15 cellular contexts compared by ENCODE assay signal in the genomic region with DNA sequence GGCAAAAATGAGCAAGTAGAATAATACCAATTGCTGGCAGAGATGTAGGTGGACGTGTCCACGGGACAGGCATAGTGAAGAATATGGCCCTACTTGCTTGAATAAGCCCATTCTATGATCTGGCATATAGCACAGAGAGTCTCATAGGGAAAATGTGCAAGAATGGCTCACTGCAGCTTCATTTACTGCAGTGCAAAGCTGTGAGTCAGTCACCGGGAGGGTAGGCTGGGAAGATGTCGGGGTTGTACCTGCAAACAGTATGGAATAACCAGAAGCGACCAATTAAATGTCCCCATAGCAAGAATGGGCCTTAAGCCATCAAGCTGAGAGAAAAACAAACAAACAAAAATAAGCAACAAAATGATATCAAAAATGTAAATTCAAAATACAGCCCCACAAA.
DNase-seq lines count a peak whose midpoint lies in the region; ATAC-seq and TF ChIP-seq lines count a peak whose summit lies in the region.
"Had no signal": no experiment of that assay in that cellular context is flagged by ENCODE, and none has a peak within 500 bp of the region (broad histone marks: within the 10 kb centered on the region; RNA-seq: fewer than 3 reads in every experiment).

No MANE protein-coding gene starts in this region.

- CTCF ChIA-PET in activated CD4-positive, alpha-beta T cell treated with anti-CD3 and anti-CD28 coated beads, Interleukin-2, amount 10 ng/mL, durations not matched to agents 7 days and 5 days (lab: Charles Lee) = no interaction called here

- H3K36me3 Mint-ChIP-seq in activated T-helper 17 cell treated with anti-CD3 and anti-CD28 coated beads, Interleukin-2, amount 50 U/mL, for 72 hours (ENCODE audit: low read depth) = no peaks in the 10 kb centered on the region
- H3K36me3 Mint-ChIP-seq in activated CD4-positive, alpha-beta T cell treated with anti-CD3 and anti-CD28 coated beads, Interleukin-2, amount 10 ng/mL, durations not matched to agents 7 days and 5 days (ENCODE audit: low read depth) = peaks cover 6% of the 10 kb centered on the region

- H3K9ac ChIP-seq in ES-I3 (ENCODE audit: low read depth, low read length) (0 out of 2 replicates have a peak overlapping the region, but pooled peaks have one; percentile 16), HUES6 (ENCODE audit: low read length) (no peak overlapping the region), iPS-20b (ENCODE audit: low read depth, low read length) (peak overlapping the region; percentile 33; the same call in 1 of the 2 replicates)
- H3K9ac ChIP-seq: BLaER1 treated with 17β-estradiol and CSF1 and Interleukin-3, amounts not matched to agents 10 nM and 100 nM had no signal

- H3K4me1 ChIP-seq in ES-I3 (ENCODE audit: insufficient read depth, low read length) (peaks cover 37% of the 10 kb centered on the region), HUES6 (ENCODE audit: control insufficient read depth, insufficient read depth, low read length) (peaks cover 54% of the 10 kb centered on the region), iPS-20b (ENCODE audit: insufficient read depth, low read length) (peaks cover 33% of the 10 kb centered on the region)
- H3K4me1 ChIP-seq: BLaER1 treated with 17β-estradiol and CSF1 and Interleukin-3, amounts not matched to agents 10 nM and 100 nM had no signal

- TF ChIP-seq CTCF in omental fat pad (IDR thresholded peaks at IDR 0.05) = no peak

- H3K27ac Mint-ChIP-seq in activated T-helper 17 cell treated with anti-CD3 and anti-CD28 coated beads, Interleukin-2, amount 50 U/mL, for 72 hours = peak overlapping the region; percentile 52
- no peak overlapping the region for H3K27ac Mint-ChIP-seq in activated CD4-positive, alpha-beta T cell treated with anti-CD3 and anti-CD28 coated beads, Interleukin-2, amount 10 ng/mL, durations not matched to agents 7 days and 5 days
- H3K27ac Mint-ChIP-seq: HFFc6 had no signal

- H3K36me3 ChIP-seq in ES-I3 (ENCODE audit: insufficient read depth, low read length) (peaks cover 21% of the 10 kb centered on the region; the same call in 1 of the 2 replicates), HUES6 (ENCODE audit: control insufficient read depth, insufficient read depth, low read length) (peaks cover 38% of the 10 kb centered on the region), iPS-20b (ENCODE audit: insufficient read depth, low read depth, low read length) (peaks cover 19% of the 10 kb centered on the region)

- 0 out of 2 replicates have a peak overlapping the region, but pooled peaks have one; percentile 0 for H3K27ac ChIP-seq in HUES6 (ENCODE audit: low read depth, low read length)
- H3K27ac ChIP-seq in iPS-20b (ENCODE audit: low read length) = no peak overlapping the region
- H3K27ac ChIP-seq: BLaER1 treated with 17β-estradiol and CSF1 and Interleukin-3, amounts not matched to agents 10 nM and 100 nM had no signal

- H3K9me3 ChIP-seq in ES-I3 (ENCODE audit: control insufficient read depth, insufficient read depth, low read length) (no peaks in the 10 kb centered on the region), HUES6 (ENCODE audit: control insufficient read depth, insufficient read depth, low read depth, low read length) (no peaks in the 10 kb centered on the region), iPS-20b (ENCODE audit: insufficient read depth, low read depth, low read length) (no peaks in the 10 kb centered on the region)
- H3K9me3 ChIP-seq: BLaER1 treated with 17β-estradiol and CSF1 and Interleukin-3, amounts not matched to agents 10 nM and 100 nM had no signal

- peaks cover 4% of the 10 kb centered on the region for H3K4me1 Mint-ChIP-seq in activated T-helper 17 cell treated with anti-CD3 and anti-CD28 coated beads, Interleukin-2, amount 50 U/mL, for 72 hours
- H3K4me1 Mint-ChIP-seq in activated CD4-positive, alpha-beta T cell treated with anti-CD3 and anti-CD28 coated beads, Interleukin-2, amount 10 ng/mL, durations not matched to agents 7 days and 5 days = no peaks in the 10 kb centered on the region
- H3K4me1 Mint-ChIP-seq: CD4-positive, CD25-positive, alpha-beta regulatory T cell; IgD-negative memory B cell had no signal

- no peak overlapping the region for H3K4me3 Mint-ChIP-seq in activated T-helper 17 cell treated with anti-CD3 and anti-CD28 coated beads, Interleukin-2, amount 50 U/mL, for 72 hours
- H3K4me3 Mint-ChIP-seq in activated CD4-positive, alpha-beta T cell treated with anti-CD3 and anti-CD28 coated beads, Interleukin-2, amount 10 ng/mL, durations not matched to agents 7 days and 5 days = no peak overlapping the region
- H3K4me3 Mint-ChIP-seq: CD4-positive, CD25-positive, alpha-beta regulatory T cell; HFFc6; IgD-negative memory B cell had no signal

- no peak for DNase-seq in activated CD4-positive, alpha-beta T cell treated with anti-CD3 and anti-CD28 coated beads, Interleukin-2, amount 10 ng/mL, durations not matched to agents 7 days and 5 days
- DNase-seq in AG08396 (ENCODE audit: low spot score) (no peak), omental fat pad (ENCODE audit: low spot score) (no peak)
- DNase-seq: 8988T; CD4-positive, CD25-positive, alpha-beta regulatory T cell; DMS53; GOT3; HCEC 1CT; HFFc6 had no signal

- ATAC-seq in activated T-helper 17 cell treated with anti-CD3 and anti-CD28 coated beads, Interleukin-2, amount 50 U/mL, for 72 hours (replicated peaks) = no peak
- ATAC-seq in omental fat pad (ENCODE audit: low FRiP score) = no peak

- no peaks in the 10 kb centered on the region for H3K9me3 Mint-ChIP-seq in activated T-helper 17 cell treated with anti-CD3 and anti-CD28 coated beads, Interleukin-2, amount 50 U/mL, for 72 hours
- no peaks in the 10 kb centered on the region for H3K9me3 Mint-ChIP-seq in activated CD4-positive, alpha-beta T cell treated with anti-CD3 and anti-CD28 coated beads, Interleukin-2, amount 10 ng/mL, durations not matched to agents 7 days and 5 days
- H3K9me3 Mint-ChIP-seq: CD4-positive, CD25-positive, alpha-beta regulatory T cell; HFFc6; IgD-negative memory B cell had no signal

- H3K27me3 ChIP-seq in HUES6 (ENCODE audit: control insufficient read depth, insufficient read depth, low read length) (no peaks in the 10 kb centered on the region), iPS-20b (ENCODE audit: insufficient read depth, low read length) (no peaks in the 10 kb centered on the region)
- H3K27me3 ChIP-seq: BLaER1 treated with 17β-estradiol and CSF1 and Interleukin-3, amounts not matched to agents 10 nM and 100 nM had no signal

- H3K27me3 Mint-ChIP-seq in activated T-helper 17 cell treated with anti-CD3 and anti-CD28 coated beads, Interleukin-2, amount 50 U/mL, for 72 hours = no peaks in the 10 kb centered on the region
- no peaks in the 10 kb centered on the region for H3K27me3 Mint-ChIP-seq in activated CD4-positive, alpha-beta T cell treated with anti-CD3 and anti-CD28 coated beads, Interleukin-2, amount 10 ng/mL, durations not matched to agents 7 days and 5 days
- H3K27me3 Mint-ChIP-seq: CD4-positive, CD25-positive, alpha-beta regulatory T cell had no signal

- H3K4me3 ChIP-seq in HUES6 (ENCODE audit: low read depth, low read length) (no peak overlapping the region), iPS-20b (ENCODE audit: low read length) (no peak overlapping the region)
- H3K4me3 ChIP-seq: BLaER1 treated with 17β-estradiol and CSF1 and Interleukin-3, amounts not matched to agents 10 nM and 100 nM had no signal

- POLR2A ChIA-PET in activated CD4-positive, alpha-beta T cell treated with anti-CD3 and anti-CD28 coated beads, Interleukin-2, amount 10 ng/mL, durations not matched to agents 7 days and 5 days (lab: Charles Lee) = no interaction called here
